In genomic region chr10:60767424-60767823, GRCh38 we compare ENCODE assay signal across 17 cellular contexts.
"Had no signal": no experiment of that assay in that cellular context is flagged by ENCODE, and none has a peak within 500 bp of the region (broad histone marks: within the 10 kb centered on the region; RNA-seq: fewer than 3 reads in every experiment).

No MANE protein-coding gene starts in this region.

- H3K36me3 ChIP-seq: sigmoid colon, thyroid gland had no signal

- DNase-seq: activated CD8-positive, alpha-beta memory T cell treated with anti-CD3 and anti-CD28 coated beads for 24 hours; activated gamma-delta T cell; activated naive CD8-positive, alpha-beta T cell treated with anti-CD3 and anti-CD28 coated beads, Interleukin-2, amount 10 ng/mL, durations not matched to agents 7 days and 5 days; activated T-cell treated with anti-CD3 and anti-CD28 coated beads, Interleukin-2, amount 50 U/mL, for 72 hours; caudate nucleus; dorsolateral prefrontal cortex; hippocampal formation; midbrain; nephron progenitor cell; nucleus accumbens; sigmoid colon; stimulated activated CD8-positive, alpha-beta memory T cell treated with anti-CD3 and anti-CD28 coated beads, Interleukin-4, amount 100 ng/mL, for 48 hours; stimulated activated naive CD4-positive, alpha-beta T cell; T-helper 9 cell; thyroid gland had no signal

- H3K9me3 ChIP-seq: sigmoid colon, thyroid gland had no signal

- ATAC-seq: activated T-cell treated with anti-CD3 and anti-CD28 coated beads, Interleukin-2, amount 50 U/mL, for 72 hours had no signal

- H3K27ac Mint-ChIP-seq: activated naive CD8-positive, alpha-beta T cell treated with anti-CD3 and anti-CD28 coated beads, Interleukin-2, amount 10 ng/mL, durations not matched to agents 7 days and 5 days; activated T-cell treated with anti-CD3 and anti-CD28 coated beads, Interleukin-2, amount 50 U/mL, for 72 hours; nephron progenitor cell had no signal

- H3K4me3 Mint-ChIP-seq: activated naive CD8-positive, alpha-beta T cell treated with anti-CD3 and anti-CD28 coated beads, Interleukin-2, amount 10 ng/mL, durations not matched to agents 7 days and 5 days; activated T-cell treated with anti-CD3 and anti-CD28 coated beads, Interleukin-2, amount 50 U/mL, for 72 hours; nephron progenitor cell had no signal

- H3K4me1 ChIP-seq: sigmoid colon, thyroid gland had no signal

- H3K4me1 Mint-ChIP-seq: nephron progenitor cell had no signal

- H3K36me3 Mint-ChIP-seq: activated naive CD8-positive, alpha-beta T cell treated with anti-CD3 and anti-CD28 coated beads, Interleukin-2, amount 10 ng/mL, durations not matched to agents 7 days and 5 days had no signal

- H3K4me3 ChIP-seq: dorsolateral prefrontal cortex, sigmoid colon, thyroid gland had no signal

- H3K9me3 Mint-ChIP-seq: activated naive CD8-positive, alpha-beta T cell treated with anti-CD3 and anti-CD28 coated beads, Interleukin-2, amount 10 ng/mL, durations not matched to agents 7 days and 5 days; nephron progenitor cell had no signal

- FAIRE-seq: islet of Langerhans, urothelium cell line had no signal

- H3K27ac ChIP-seq: dorsolateral prefrontal cortex, sigmoid colon, thyroid gland had no signal

- H3K27me3 ChIP-seq: dorsolateral prefrontal cortex, sigmoid colon, thyroid gland had no signal
